ENCODE assay signal across 8 cellular contexts in genomic region chr1:226736001-226736907, GRCh38. TPM values are rescaled to one million over a fixed set of nuclear protein-coding genes. Genes with fewer than 3 reads are reported as not detected.
A peak's percentile ranks its signal among the peaks of the same experiment; 100 is the strongest.
DNase-seq lines count a peak whose midpoint lies in the region; ATAC-seq and TF ChIP-seq lines count a peak whose summit lies in the region.

No MANE protein-coding gene starts in this region.

- H3K4me1 ChIP-seq in CD8-positive, alpha-beta memory T cell (ENCODE audit: insufficient read depth, low read length) = peaks cover 42% of the 10 kb centered on the region

- peak in 1 of 5 donors; percentile 42 for DNase-seq in CD8-positive, alpha-beta memory T cell
- DNase-seq in T-helper 9 cell = peak; percentile 12
- DNase-seq in foreskin fibroblast = no peak
- DNase-seq in occipital lobe (lab: John Stamatoyannopoulos, UW) = peak; percentile 33
- no peak for DNase-seq in hepatic stellate cell (ENCODE audit: low spot score)
- DNase-seq in NCI-H1930 (lab: John Stamatoyannopoulos, UW) = no peak

- peaks cover 9 to 72% (median 25%) of the 10 kb centered on the region in 3 donors for H3K36me3 Mint-ChIP-seq in CD8-positive, alpha-beta memory T cell

- POLR2A ChIA-PET in CD8-positive, alpha-beta memory T cell (lab: Charles Lee) = interaction anchor here (0.8 to 4.3 kb wide), 9 partner anchors 7 to 92 kb away, joined by 3 to 28 read pairs (median 4); no protein-coding TSS in a partner anchor

- peaks cover 26% of the 10 kb centered on the region for H3K36me3 ChIP-seq in CD8-positive, alpha-beta memory T cell (ENCODE audit: insufficient read depth, low read length)

- H3K27ac Mint-ChIP-seq in CD8-positive, alpha-beta memory T cell = peak overlapping the region; percentile 80 to 100 (median 94)

- peak overlapping the region; percentile 88 to 100 (median 96) for H3K4me3 Mint-ChIP-seq in CD8-positive, alpha-beta memory T cell

- TF ChIP-seq CTCF in foreskin fibroblast (IDR thresholded peaks at IDR 0.05; ENCODE audit: low read depth, low read length) = no peak

- peak overlapping the region; percentile 65 for H3K4me3 ChIP-seq in CD8-positive, alpha-beta memory T cell (ENCODE audit: low read length)
- H3K4me3 ChIP-seq in foreskin fibroblast (ENCODE audit: low read depth in 1 of 2, low read length in 2 of 2) = peak overlapping the region; percentile 68 to 97

- peak overlapping the region; percentile 48 for H3K27ac ChIP-seq in CD8-positive, alpha-beta memory T cell (ENCODE audit: low read depth, low read length)

- peaks cover 0 to 2% (median 0%) of the 10 kb centered on the region in 5 donors for H3K9me3 Mint-ChIP-seq in CD8-positive, alpha-beta memory T cell

- no peaks in the 10 kb centered on the region for H3K27me3 ChIP-seq in CD8-positive, alpha-beta memory T cell (ENCODE audit: insufficient read depth, low read length, poor library complexity, severe bottlenecking)

- ATAC-seq in HG03196 (IDR thresholded peaks at IDR 0.05; ENCODE audit: unreplicated experiment) = no peak
- no peak for ATAC-seq in HG02642 (IDR thresholded peaks at IDR 0.05; ENCODE audit: poor library complexity, unreplicated experiment)

- CTCF ChIA-PET in CD8-positive, alpha-beta memory T cell (lab: Charles Lee) = interaction anchor here (0.8 to 2.4 kb wide), 14 partner anchors 14 to 110 kb away, joined by 3 to 9 read pairs (median 4); no protein-coding TSS in a partner anchor

- H3K4me1 Mint-ChIP-seq in CD8-positive, alpha-beta memory T cell = peaks cover 59 to 67% (median 63%) of the 10 kb centered on the region in 3 donors

- no peaks in the 10 kb centered on the region for H3K9me3 ChIP-seq in CD8-positive, alpha-beta memory T cell (ENCODE audit: low read length)

- peaks cover 0 to 4% of the 10 kb centered on the region in 2 donors for H3K27me3 Mint-ChIP-seq in CD8-positive, alpha-beta memory T cell

RNA-seq across cellular contexts. Expression of gene ITPKB, which starts 2.8 kb away (rescaled TPM):
- 10 to 100 TPM; 37.7 to 39.6 TPM for total RNA-seq in CD8-positive, alpha-beta memory T cell
- 50.1 TPM for polyA plus RNA-seq in CD8-positive, alpha-beta memory T cell
- 3.9 TPM for total RNA-seq in occipital lobe

Comparison
In these comparisons a context has a peak if more than half of its experiments do, and no peak if none do; other contexts are left out.
1. DNase-seq: peak in T-helper 9 cell (single experiment) and occipital lobe (single experiment); none in foreskin fibroblast (0 of 2), hepatic stellate cell (single experiment) and NCI-H1930 (0 of 2).